ENCODE assay signal across 19 cellular contexts in genomic region chr13:27972619-27972877, GRCh38. TPM values are rescaled to one million over a fixed set of nuclear protein-coding genes. Genes with fewer than 3 reads are reported as not detected.
DNase-seq lines count a peak whose midpoint lies in the region; ATAC-seq and TF ChIP-seq lines count a peak whose summit lies in the region.
"Had no signal": no experiment of that assay in that cellular context is flagged by ENCODE, and none has a peak within 500 bp of the region (broad histone marks: within the 10 kb centered on the region; RNA-seq: fewer than 3 reads in every experiment).

No MANE protein-coding gene starts in this region.

- H3K27me3 ChIP-seq in Peyer's patch (peaks cover 0 to under 1% of the 10 kb centered on the region in 2 donors), mucosa of rectum (ENCODE audit: control insufficient read depth in 2 of 2, insufficient read depth in 2 of 2, low read length in 2 of 2) (peaks cover 19 to 23% of the 10 kb centered on the region in 2 donors), transverse colon (peaks cover 92% of the 10 kb centered on the region)

- ATAC-seq in GM21528 (IDR thresholded peaks at IDR 0.05; ENCODE audit: low FRiP score, unreplicated experiment) = no peak
- ATAC-seq: CD8-positive, alpha-beta T cell had no signal

- H3K27ac ChIP-seq in Peyer's patch (peak overlapping the region in 3 of 4 donors; percentile 76 to 98 (median 89)), mucosa of rectum (ENCODE audit: low read depth in 2 of 2, low read length in 2 of 2) (peak overlapping the region; percentile 84 to 100), transverse colon (peak overlapping the region; percentile 75 to 97 (median 92))
- H3K27ac ChIP-seq: BLaER1 treated with 17β-estradiol and CSF1 and Interleukin-3, amounts not matched to agents 10 nM and 100 nM; GM23248 had no signal

- H3K9ac ChIP-seq in mucosa of rectum (ENCODE audit: low read depth in 1 of 2, low read length in 2 of 2) = peak overlapping the region in 1 of 2 donors; percentile 70
- H3K9ac ChIP-seq: BLaER1 treated with 17β-estradiol and CSF1 and Interleukin-3, amounts not matched to agents 10 nM and 100 nM; GM23248 had no signal

- peak; percentile 32 for DNase-seq in activated CD8-positive, alpha-beta memory T cell treated with anti-CD3 and anti-CD28 coated beads, Interleukin-2, amount 50 U/mL, for 48 hours
- no peak for DNase-seq in activated CD8-positive, alpha-beta memory T cell treated with anti-CD3 and anti-CD28 coated beads, Interleukin-2, amount 50 U/mL, for 4 hours
- peak in 1 of 3 donors; percentile 65 for DNase-seq in Peyer's patch
- no peak for DNase-seq in transverse colon
- DNase-seq in AG08395 (ENCODE audit: low spot score) = no peak
- DNase-seq in NCI-H82 (lab: John Stamatoyannopoulos, UW) = no peak
- DNase-seq: 8988T; Calu3; CD8-positive, alpha-beta T cell; DMS79 treated with DMSO at 0.1 percent for 48 hours; GF-D8; GM23248; IMR-90 had no signal

- no peaks in the 10 kb centered on the region for H3K36me3 ChIP-seq in Peyer's patch
- peaks cover 3 to 5% of the 10 kb centered on the region in 2 donors for H3K36me3 ChIP-seq in mucosa of rectum (ENCODE audit: control insufficient read depth in 2 of 2, insufficient read depth in 2 of 2, low read length in 2 of 2)
- H3K36me3 ChIP-seq in transverse colon = no peaks in the 10 kb centered on the region
- H3K36me3 ChIP-seq: BLaER1 treated with 17β-estradiol and CSF1 and Interleukin-3, amounts not matched to agents 10 nM and 100 nM had no signal

- H3K4me3 ChIP-seq in Peyer's patch (no peak overlapping the region), mucosa of rectum (ENCODE audit: low read length in 2 of 2) (no peak overlapping the region), transverse colon (no peak overlapping the region)
- H3K4me3 ChIP-seq: BLaER1 treated with 17β-estradiol and CSF1 and Interleukin-3, amounts not matched to agents 10 nM and 100 nM; GM23248 had no signal

- H3K4me1 ChIP-seq in Peyer's patch (peaks cover 0 to 38% (median 5%) of the 10 kb centered on the region in 4 donors), mucosa of rectum (ENCODE audit: control insufficient read depth in 2 of 2, insufficient read depth in 2 of 2, low read length in 2 of 2) (peaks cover 25 to 50% of the 10 kb centered on the region in 2 donors), transverse colon (peaks cover 4 to 44% (median 18%) of the 10 kb centered on the region in 4 donors)

- peak in 1 of 2 donors; percentile 52 for TF ChIP-seq POLR2A in Peyer's patch (IDR thresholded peaks at IDR 0.05)
- TF ChIP-seq POLR2A in transverse colon (IDR thresholded peaks at IDR 0.05) = no peak

- TF ChIP-seq EP300 in transverse colon (IDR thresholded peaks at IDR 0.05; ENCODE audit: low read depth) = no peak

- no peaks in the 10 kb centered on the region for H3K9me3 ChIP-seq in Peyer's patch
- H3K9me3 ChIP-seq in mucosa of rectum (ENCODE audit: control insufficient read depth in 2 of 2, low read length in 2 of 2) = no peaks in the 10 kb centered on the region
- H3K9me3 ChIP-seq in transverse colon = no peaks in the 10 kb centered on the region

- WGBS in transverse colon (ENCODE audit: low coverage in 1 of 2), 2 donors = 53% methylated on average over 1 of the region's 1 CpG; no CpG with 5 or more reads in 1 of the 2 donors

- TF ChIP-seq CTCF in Peyer's patch (IDR thresholded peaks at IDR 0.05) (no peak), transverse colon (IDR thresholded peaks at IDR 0.05) (no peak)

- in situ Hi-C loops in transverse colon (cut with MboI; ENCODE audit: low pct_ligation_motif_present in 1 of 4, low pct_unique_long_range_greater_than_20kb in 1 of 4, low sequenced_read_pairs in 3 of 4) = loop anchor here in 2 of 4 donors (10.0 kb wide), 2 partner anchors 1008 to 1018 kb away; no protein-coding TSS in a partner anchor

- intact Hi-C loops in transverse colon (cut with DNase I; ENCODE audit: low total_unique reads) = no loop called here

RNA-seq across cellular contexts. Expression of gene CDX2, which starts 3.4 kb away (rescaled TPM):
- total RNA-seq in Peyer's patch (100 to 1,000 TPM in 3 of 4 donors, 10 to 100 TPM in 1; 33.0 to 182 (median 136) TPM), transverse colon (100 to 1,000 TPM; 119 to 199 (median 136) TPM)
- total RNA-seq: A673; B cell; Calu3; CD8-positive, alpha-beta T cell; GM23248; H7; IMR-90 had no signal

RNA-seq across cellular contexts. Expression of gene URAD, which starts 15.9 kb away (rescaled TPM):
- total RNA-seq in Peyer's patch (100 to 1,000 TPM in 2 of 4 donors, 10 to 100 TPM in 2; 38.0 to 144 (median 99.0) TPM), transverse colon (100 to 1,000 TPM; 124 to 265 (median 168) TPM)
- total RNA-seq: A673; B cell; Calu3; CD8-positive, alpha-beta T cell; GM23248; H7; IMR-90 had no signal

RNA-seq across cellular contexts. Expression of gene PDX1, which starts 52.7 kb away (rescaled TPM):
- total RNA-seq in Peyer's patch = not detected
- under 1 TPM in 1 of 4 donors, not detected in 3; 0.16 TPM for total RNA-seq in transverse colon
- total RNA-seq: A673; B cell; CD8-positive, alpha-beta T cell; GM23248; H7; IMR-90 had no signal
